ENCODE assay signal across 20 cellular contexts in genomic region chr7:45902820-45903219, GRCh38. TPM values are rescaled to one million over a fixed set of nuclear protein-coding genes. Genes with fewer than 3 reads are reported as not detected.
DNase-seq lines count a peak whose midpoint lies in the region; ATAC-seq and TF ChIP-seq lines count a peak whose summit lies in the region.
"Had no signal": no experiment of that assay in that cellular context is flagged by ENCODE, and none has a peak within 500 bp of the region (broad histone marks: within the 10 kb centered on the region; RNA-seq: fewer than 3 reads in every experiment).

No MANE protein-coding gene starts in this region.

- H3K4me1 Mint-ChIP-seq in GM23338 (no peaks in the 10 kb centered on the region), WTC11 (peaks cover 3% of the 10 kb centered on the region; the same call in 1 of the 2 replicates), nephron progenitor cell (no peaks in the 10 kb centered on the region)
- H3K4me1 Mint-ChIP-seq: CD4-positive, alpha-beta memory T cell had no signal

- no peak for TF ChIP-seq POLR2A in GM18505 (IDR thresholded peaks at IDR 0.05; ENCODE audit: borderline replicate concordance, extremely low read depth, insufficient read depth, insufficient read length)

- H3K27ac Mint-ChIP-seq in GM23338 = no peak overlapping the region
- H3K27ac Mint-ChIP-seq in WTC11 = no peak overlapping the region
- no peak overlapping the region for H3K27ac Mint-ChIP-seq in nephron progenitor cell
- H3K27ac Mint-ChIP-seq: CD4-positive, alpha-beta memory T cell had no signal

- H3K9me3 Mint-ChIP-seq in GM23338 (peaks cover 3% of the 10 kb centered on the region; the same call in 2 of the 3 replicates), WTC11 (no peaks in the 10 kb centered on the region), nephron progenitor cell (peaks cover 28% of the 10 kb centered on the region)

- peak; percentile 45; the same call in 2 of the 3 replicates for ATAC-seq in GM23338
- peak; percentile 74 for ATAC-seq in WTC11
- ATAC-seq in GM18505 (IDR thresholded peaks at IDR 0.05; ENCODE audit: unreplicated experiment) = no peak
- no peak for ATAC-seq in sciatic nerve

- H3K27ac ChIP-seq in 22Rv1 (no peak overlapping the region), GM23338 (ENCODE audit: low read depth) (no peak overlapping the region)
- H3K27ac ChIP-seq: SJSA1 had no signal

- H3K4me3 Mint-ChIP-seq in GM23338 (no peak overlapping the region), WTC11 (no peak overlapping the region), nephron progenitor cell (no peak overlapping the region)
- H3K4me3 Mint-ChIP-seq: CD4-positive, alpha-beta memory T cell had no signal

- TF ChIP-seq CTCF in 22Rv1 (IDR thresholded peaks at IDR 0.05) = 0 out of 2 replicates have a peak, but pooled peaks have one; percentile 8
- TF ChIP-seq CTCF in GM23338 (conservative IDR thresholded peaks at IDR 0.05; ENCODE audit: low read depth in 2 of 2) = peak; percentile 21 to 24; a peak in 2 of 4 replicates
- no peak for TF ChIP-seq CTCF in WTC11 (IDR thresholded peaks at IDR 0.05)
- TF ChIP-seq CTCF in fibroblast of pulmonary artery (IDR thresholded peaks at IDR 0.05; ENCODE audit: low read length, missing control alignments) = peak; percentile 5
- no peak for TF ChIP-seq CTCF in nephron progenitor cell (IDR thresholded peaks at IDR 0.05)

- no peaks in the 10 kb centered on the region for H3K79me2 ChIP-seq in GM23338 (replicated peaks; ENCODE audit: insufficient read depth)

- H3K4me3 ChIP-seq in GM23338 (no peak overlapping the region), fibroblast of pulmonary artery (replicated peaks; ENCODE audit: low read depth, low read length) (no peak overlapping the region)
- H3K4me3 ChIP-seq: SJSA1 had no signal

- H3K9me2 ChIP-seq in GM23338 (ENCODE audit: insufficient read depth) = no peaks in the 10 kb centered on the region

- no peaks in the 10 kb centered on the region for H3K4me1 ChIP-seq in GM23338 (ENCODE audit: insufficient read depth)
- H3K4me1 ChIP-seq: SJSA1 had no signal

- H3K4me2 ChIP-seq in GM23338 = no peak overlapping the region

- no peak for DNase-seq in GM23338 (ENCODE audit: low spot score)
- DNase-seq in WTC11 (ENCODE audit: low spot score) = no peak
- DNase-seq in fibroblast of pulmonary artery (ENCODE audit: low read depth) = no peak
- no peak for DNase-seq in nephron progenitor cell
- no peak for DNase-seq in sciatic nerve (ENCODE audit: low spot score)
- no peak for DNase-seq in NCI-H1694 treated with DMSO at 0.1 percent for 48 hours (lab: John Stamatoyannopoulos, UW)
- DNase-seq: CD4-positive, alpha-beta memory T cell; GOT3; IMR-90; Kasumi-1; MV-4-11; NCI-H1417 treated with DMSO at 0.1 percent for 48 hours; NCI-H2081; NCI-H524; RPMI8226 had no signal

- H3K36me3 ChIP-seq in GM23338 (ENCODE audit: insufficient read depth) = no peaks in the 10 kb centered on the region
- H3K36me3 ChIP-seq: SJSA1 had no signal

- intact Hi-C loops in sciatic nerve (cut with DNase I) = no loop called here

- no peaks in the 10 kb centered on the region for H3K27me3 Mint-ChIP-seq in GM23338 (ENCODE audit: insufficient read depth, low read depth, poor library complexity)
- H3K27me3 Mint-ChIP-seq in WTC11 (ENCODE audit: low read depth) = peaks cover 8% of the 10 kb centered on the region; the same call in 1 of the 2 replicates
- peaks cover 9% of the 10 kb centered on the region for H3K27me3 Mint-ChIP-seq in nephron progenitor cell (ENCODE audit: low read depth, poor library complexity)

- H3K27me3 ChIP-seq in GM23338 (ENCODE audit: insufficient read depth) = no peaks in the 10 kb centered on the region
- H3K27me3 ChIP-seq: SJSA1 had no signal

- H3K36me3 Mint-ChIP-seq in GM23338 (ENCODE audit: low read depth) (no peaks in the 10 kb centered on the region), WTC11 (no peaks in the 10 kb centered on the region), nephron progenitor cell (ENCODE audit: low read depth) (no peaks in the 10 kb centered on the region)

- no peaks in the 10 kb centered on the region for H3F3A ChIP-seq in GM23338 (replicated peaks; ENCODE audit: low read depth)

- POLR2A ChIA-PET in WTC11 (lab: Charles Lee) = no interaction called here

- no peaks in the 10 kb centered on the region for H4K20me1 ChIP-seq in GM23338 (replicated peaks; ENCODE audit: insufficient read depth)

- no peak overlapping the region for H2AFZ ChIP-seq in GM23338

- CTCF ChIA-PET in WTC11 (lab: Charles Lee) = interaction anchor here (0.5 to 1.9 kb wide), 5 partner anchors 12 to 1774 kb away, joined by 4 to 9 read pairs (median 7); no protein-coding TSS in a partner anchor

TF ChIP-seq in GM23338, 12 proteins besides CTCF, POLR2A, EP300 and RAD21 (continues in another document):
- TF ChIP-seq POLR2AphosphoS5 (IDR thresholded peaks at IDR 0.05; ENCODE audit: low read depth) = no peak
- TF ChIP-seq STAT1 (IDR thresholded peaks at IDR 0.05; ENCODE audit: unreplicated experiment) = no peak
- TF ChIP-seq, protein P1, sequence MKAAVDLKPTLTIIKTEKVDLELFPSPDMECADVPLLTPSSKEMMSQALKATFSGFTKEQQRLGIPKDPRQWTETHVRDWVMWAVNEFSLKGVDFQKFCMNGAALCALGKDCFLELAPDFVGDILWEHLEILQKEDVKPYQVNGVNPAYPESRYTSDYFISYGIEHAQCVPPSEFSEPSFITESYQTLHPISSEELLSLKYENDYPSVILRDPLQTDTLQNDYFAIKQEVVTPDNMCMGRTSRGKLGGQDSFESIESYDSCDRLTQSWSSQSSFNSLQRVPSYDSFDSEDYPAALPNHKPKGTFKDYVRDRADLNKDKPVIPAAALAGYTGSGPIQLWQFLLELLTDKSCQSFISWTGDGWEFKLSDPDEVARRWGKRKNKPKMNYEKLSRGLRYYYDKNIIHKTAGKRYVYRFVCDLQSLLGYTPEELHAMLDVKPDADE (IDR thresholded peaks at IDR 0.05) = no peak

TF ChIP-seq in WTC11, 78 proteins besides CTCF, POLR2A, EP300 and RAD21:
- TF ChIP-seq PRRX2 (CRISPR knock-in tag; IDR thresholded peaks at IDR 0.05) = no peak
- TF ChIP-seq NR3C1 (CRISPR knock-in tag; conservative IDR thresholded peaks at IDR 0.05; ENCODE audit: low read depth) = no peak
- TF ChIP-seq TEAD1 (CRISPR knock-in tag; IDR thresholded peaks at IDR 0.05) = no peak
- TF ChIP-seq MLX (CRISPR knock-in tag; IDR thresholded peaks at IDR 0.05) = no peak
- TF ChIP-seq MYBL2 (CRISPR knock-in tag; IDR thresholded peaks at IDR 0.05) = no peak
- TF ChIP-seq, protein P2, sequence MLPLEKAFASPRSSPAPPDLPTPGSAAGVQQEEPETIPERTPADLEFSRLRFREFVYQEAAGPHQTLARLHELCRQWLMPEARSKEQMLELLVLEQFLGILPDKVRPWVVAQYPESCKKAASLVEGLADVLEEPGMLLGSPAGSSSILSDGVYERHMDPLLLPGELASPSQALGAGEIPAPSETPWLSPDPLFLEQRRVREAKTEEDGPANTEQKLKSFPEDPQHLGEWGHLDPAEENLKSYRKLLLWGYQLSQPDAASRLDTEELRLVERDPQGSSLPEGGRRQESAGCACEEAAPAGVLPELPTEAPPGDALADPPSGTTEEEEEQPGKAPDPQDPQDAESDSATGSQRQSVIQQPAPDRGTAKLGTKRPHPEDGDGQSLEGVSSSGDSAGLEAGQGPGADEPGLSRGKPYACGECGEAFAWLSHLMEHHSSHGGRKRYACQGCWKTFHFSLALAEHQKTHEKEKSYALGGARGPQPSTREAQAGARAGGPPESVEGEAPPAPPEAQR (CRISPR knock-in tag; IDR thresholded peaks at IDR 0.05) = no peak
- no peak for TF ChIP-seq ZNF232 (CRISPR knock-in tag; IDR thresholded peaks at IDR 0.05)

RNA-seq across cellular contexts. Expression of gene IGFBP1, which starts 14.5 kb away (rescaled TPM):
- not detected in 2 replicates for total RNA-seq in GM23338 (2014; rRNA removed; shearing (Covaris generic))
- not detected in 2 replicates for polyA plus RNA-seq in GM23338 (2016; fragmentation: Nextera tagmentation; extraction: Ambion mirVana)
- total RNA-seq in WTC11 (2021) = 0.18 to 0.37 TPM in 2 of 3 replicates, not detected in the other
- not detected for total RNA-seq in sciatic nerve
- total RNA-seq: A673; CD4-positive, alpha-beta memory T cell; IMR-90; SJSA1 had no signal
- polyA plus RNA-seq: CD4-positive, alpha-beta memory T cell; IMR-90 had no signal

RNA-seq across cellular contexts. Expression of gene IGFBP3, which starts 18.3 kb away (rescaled TPM):
- 8.2 and 11.2 TPM in 2 replicates for total RNA-seq in GM23338 (2014; rRNA removed; shearing (Covaris generic))
- polyA plus RNA-seq in GM23338 (2016; fragmentation: Nextera tagmentation; extraction: Ambion mirVana) = 7.6 and 11.3 TPM in 2 replicates
- total RNA-seq in WTC11 (2021) = 2.9 to 4.9 TPM (median 4.3 TPM) in 3 replicates
- total RNA-seq in sciatic nerve = 60.9 TPM

RNA-seq across cellular contexts. Expression of gene CCDC201, which starts 29.9 kb away (rescaled TPM):
- total RNA-seq in GM23338 (2014; rRNA removed; shearing (Covaris generic)) = not detected in 2 replicates
- polyA plus RNA-seq in GM23338 (2016; fragmentation: Nextera tagmentation; extraction: Ambion mirVana) = not detected in 2 replicates
- total RNA-seq in WTC11 (2021) (not detected in 3 replicates), sciatic nerve (not detected)
- total RNA-seq: A673; CD4-positive, alpha-beta memory T cell; Daoy; IMR-90; SJSA1 had no signal
- polyA plus RNA-seq: CD4-positive, alpha-beta memory T cell; IMR-90 had no signal

Comparison
In these comparisons a context has a peak if more than half of its experiments do, and no peak if none do; other contexts are left out.
1. CTCF ChIP-seq: peak in 22Rv1 (single experiment), GM23338 (2 of 2) and fibroblast of pulmonary artery (single experiment); none in WTC11 (single experiment) and nephron progenitor cell (single experiment).
2. ATAC-seq: peak in GM23338 (single experiment) and WTC11 (single experiment); none in GM18505 (single experiment) and sciatic nerve (single experiment).